In genomic region chr3:46380471-46381215, GRCh38 we compare ENCODE assay signal across 11 cellular contexts. TPM values are rescaled to one million over a fixed set of nuclear protein-coding genes. Genes with fewer than 3 reads are reported as not detected.
DNase-seq lines count a peak whose midpoint lies in the region; ATAC-seq and TF ChIP-seq lines count a peak whose summit lies in the region.
"Had no signal": no experiment of that assay in that cellular context is flagged by ENCODE, and none has a peak within 500 bp of the region (broad histone marks: within the 10 kb centered on the region; RNA-seq: fewer than 3 reads in every experiment).

No MANE protein-coding gene starts in this region.

- H3K4me1 Mint-ChIP-seq in activated CD4-positive, alpha-beta T cell treated with anti-CD3 and anti-CD28 coated beads, Interleukin-2, amount 10 ng/mL, durations not matched to agents 24 days and 14 days = peaks cover 40% of the 10 kb centered on the region
- H3K4me1 Mint-ChIP-seq in activated CD4-positive, alpha-beta T cell treated with anti-CD3 and anti-CD28 coated beads for 36 hours = peaks cover 21% of the 10 kb centered on the region
- peaks cover 46% of the 10 kb centered on the region for H3K4me1 Mint-ChIP-seq in stimulated activated memory B cell treated with anti-CD40 and anti-IgM and Interleukin-4, amounts not matched to agents 10 μg/mL and 1 μg/mL and 100 μg/mL, for 72 hours

- CTCF ChIA-PET in activated CD4-positive, alpha-beta T cell treated with anti-CD3 and anti-CD28 coated beads for 36 hours (lab: Charles Lee) = interaction anchor here (0.6 to 1.3 kb wide), 3 partner anchors 9 to 286 kb away, joined by 4 to 6 read pairs (median 5); partner anchors contain the start of gene CCR5

- H3K9me3 Mint-ChIP-seq in activated CD4-positive, alpha-beta T cell treated with anti-CD3 and anti-CD28 coated beads, Interleukin-2, amount 10 ng/mL, durations not matched to agents 24 days and 14 days = no peaks in the 10 kb centered on the region
- no peaks in the 10 kb centered on the region for H3K9me3 Mint-ChIP-seq in activated CD4-positive, alpha-beta T cell treated with anti-CD3 and anti-CD28 coated beads for 36 hours (ENCODE audit: low read depth)
- H3K9me3 Mint-ChIP-seq in stimulated activated memory B cell treated with anti-CD40 and anti-IgM and Interleukin-4, amounts not matched to agents 10 μg/mL and 1 μg/mL and 100 μg/mL, for 72 hours = no peaks in the 10 kb centered on the region

- TF ChIP-seq CTCF in fibroblast of the aortic adventitia (IDR thresholded peaks at IDR 0.05; ENCODE audit: insufficient read depth, low read length) = no peak

- H3K36me3 Mint-ChIP-seq in activated CD4-positive, alpha-beta T cell treated with anti-CD3 and anti-CD28 coated beads, Interleukin-2, amount 10 ng/mL, durations not matched to agents 24 days and 14 days (ENCODE audit: low read depth) = peaks cover 2% of the 10 kb centered on the region
- H3K36me3 Mint-ChIP-seq in activated CD4-positive, alpha-beta T cell treated with anti-CD3 and anti-CD28 coated beads for 36 hours (ENCODE audit: low read depth) = no peaks in the 10 kb centered on the region
- no peaks in the 10 kb centered on the region for H3K36me3 Mint-ChIP-seq in stimulated activated memory B cell treated with anti-CD40 and anti-IgM and Interleukin-4, amounts not matched to agents 10 μg/mL and 1 μg/mL and 100 μg/mL, for 72 hours

- no peak for ATAC-seq in activated CD4-positive, alpha-beta T cell treated with anti-CD3 and anti-CD28 coated beads for 36 hours
- ATAC-seq in stimulated activated memory B cell treated with anti-CD40 and anti-IgM and Interleukin-4, amounts not matched to agents 10 μg/mL and 1 μg/mL and 100 μg/mL, for 72 hours = no peak
- no peak for ATAC-seq in GM18861 (IDR thresholded peaks at IDR 0.05; ENCODE audit: unreplicated experiment)

- peak overlapping the region; percentile 71 for H3K4me3 Mint-ChIP-seq in activated CD4-positive, alpha-beta T cell treated with anti-CD3 and anti-CD28 coated beads, Interleukin-2, amount 10 ng/mL, durations not matched to agents 24 days and 14 days
- H3K4me3 Mint-ChIP-seq in activated CD4-positive, alpha-beta T cell treated with anti-CD3 and anti-CD28 coated beads for 36 hours = no peak overlapping the region
- no peak overlapping the region for H3K4me3 Mint-ChIP-seq in stimulated activated memory B cell treated with anti-CD40 and anti-IgM and Interleukin-4, amounts not matched to agents 10 μg/mL and 1 μg/mL and 100 μg/mL, for 72 hours

- DNase-seq in activated CD4-positive, alpha-beta T cell treated with anti-CD3 and anti-CD28 coated beads, Interleukin-2, amount 10 ng/mL, durations not matched to agents 24 days and 14 days = peak; percentile 73
- DNase-seq in activated CD4-positive, alpha-beta T cell treated with anti-CD3 and anti-CD28 coated beads for 36 hours = no peak
- DNase-seq in RPMI7951 (ENCODE audit: low read depth) (peak; percentile 46), fibroblast of the aortic adventitia (ENCODE audit: low read depth) (peak; percentile 15), posterior vena cava (ENCODE audit: low spot score) (no peak), COR-L47 (lab: John Stamatoyannopoulos, UW) (no peak)
- DNase-seq: NCI-H2227 treated with DMSO at 0.1 percent for 48 hours had no signal

- H3K4me3 ChIP-seq in fibroblast of the aortic adventitia (ENCODE audit: low read depth, low read length) = no peak overlapping the region

- peak overlapping the region; percentile 70 for H3K27ac Mint-ChIP-seq in activated CD4-positive, alpha-beta T cell treated with anti-CD3 and anti-CD28 coated beads, Interleukin-2, amount 10 ng/mL, durations not matched to agents 24 days and 14 days
- no peak overlapping the region for H3K27ac Mint-ChIP-seq in activated CD4-positive, alpha-beta T cell treated with anti-CD3 and anti-CD28 coated beads for 36 hours
- H3K27ac Mint-ChIP-seq in stimulated activated memory B cell treated with anti-CD40 and anti-IgM and Interleukin-4, amounts not matched to agents 10 μg/mL and 1 μg/mL and 100 μg/mL, for 72 hours = peak overlapping the region; percentile 24

- POLR2A ChIA-PET in activated CD4-positive, alpha-beta T cell treated with anti-CD3 and anti-CD28 coated beads for 36 hours (lab: Charles Lee) = no interaction called here

- H3K27me3 Mint-ChIP-seq in activated CD4-positive, alpha-beta T cell treated with anti-CD3 and anti-CD28 coated beads, Interleukin-2, amount 10 ng/mL, durations not matched to agents 24 days and 14 days = peaks cover 11% of the 10 kb centered on the region
- peaks cover 15% of the 10 kb centered on the region for H3K27me3 Mint-ChIP-seq in activated CD4-positive, alpha-beta T cell treated with anti-CD3 and anti-CD28 coated beads for 36 hours
- no peaks in the 10 kb centered on the region for H3K27me3 Mint-ChIP-seq in stimulated activated memory B cell treated with anti-CD40 and anti-IgM and Interleukin-4, amounts not matched to agents 10 μg/mL and 1 μg/mL and 100 μg/mL, for 72 hours

- intact Hi-C loops in activated CD4-positive, alpha-beta T cell treated with anti-CD3 and anti-CD28 coated beads, Interleukin-2, amount 10 ng/mL, durations not matched to agents 24 days and 14 days (cut with micrococcal nuclease) = no loop called here
- intact Hi-C loops in activated CD4-positive, alpha-beta T cell treated with anti-CD3 and anti-CD28 coated beads for 36 hours (cut with DNase I, micrococcal nuclease) = no loop called here
- intact Hi-C loops in posterior vena cava (cut with DNase I) = no loop called here

RNA-seq across cellular contexts. Expression of gene CCR5, which starts 9.9 kb away (rescaled TPM):
- total RNA-seq in activated CD4-positive, alpha-beta T cell treated with anti-CD3 and anti-CD28 coated beads, Interleukin-2, amount 10 ng/mL, durations not matched to agents 24 days and 14 days = 1.7 and 2.3 TPM in 2 replicates
- under 1 TPM; 0.14 to 0.25 TPM for total RNA-seq in activated CD4-positive, alpha-beta T cell treated with anti-CD3 and anti-CD28 coated beads for 36 hours
- total RNA-seq in RPMI7951 (2014; rRNA removed; shearing (Covaris generic)) = not detected in 2 replicates
- total RNA-seq in fibroblast of the aortic adventitia (ENCODE audit: low replicate concordance) (not detected in 2 replicates), posterior vena cava (1 to 10 TPM; 1.9 to 2.1 TPM)
- total RNA-seq: astrocyte, renal cortical epithelial cell had no signal

RNA-seq across cellular contexts. Expression of gene CCRL2, which starts 26.4 kb away (rescaled TPM):
- 1.7 and 1.9 TPM in 2 replicates for total RNA-seq in activated CD4-positive, alpha-beta T cell treated with anti-CD3 and anti-CD28 coated beads, Interleukin-2, amount 10 ng/mL, durations not matched to agents 24 days and 14 days
- total RNA-seq in activated CD4-positive, alpha-beta T cell treated with anti-CD3 and anti-CD28 coated beads for 36 hours = 1 to 10 TPM; 1.0 to 1.3 TPM
- total RNA-seq in RPMI7951 (2014; rRNA removed; shearing (Covaris generic)) = 2.8 and 6.1 TPM in 2 replicates
- total RNA-seq in fibroblast of the aortic adventitia (ENCODE audit: low replicate concordance) = 0.54 TPM in 1 of 2 replicates, not detected in the other
- total RNA-seq in posterior vena cava = 1 to 10 TPM; 2.0 to 2.4 TPM
- total RNA-seq: astrocyte, renal cortical epithelial cell had no signal

RNA-seq across cellular contexts. Expression of gene CCR2, which starts 26.7 kb away (rescaled TPM):
- total RNA-seq in activated CD4-positive, alpha-beta T cell treated with anti-CD3 and anti-CD28 coated beads, Interleukin-2, amount 10 ng/mL, durations not matched to agents 24 days and 14 days = 6.1 and 6.8 TPM in 2 replicates
- total RNA-seq in activated CD4-positive, alpha-beta T cell treated with anti-CD3 and anti-CD28 coated beads for 36 hours = under 1 TPM in 1 of 2 experiments, not detected in 1; 0.09 TPM
- total RNA-seq in RPMI7951 (2014; rRNA removed; shearing (Covaris generic)) = not detected in 2 replicates
- under 0.01 TPM in 1 of 2 replicates, not detected in the other for total RNA-seq in fibroblast of the aortic adventitia (ENCODE audit: low replicate concordance)
- 1 to 10 TPM; 1.7 to 2.5 TPM for total RNA-seq in posterior vena cava
- total RNA-seq: astrocyte, renal cortical epithelial cell had no signal

Comparison
In these comparisons a context has a peak if more than half of its experiments do, and no peak if none do; other contexts are left out.
1. DNase-seq: peak in activated CD4-positive, alpha-beta T cell treated with anti-CD3 and anti-CD28 coated beads, Interleukin-2, amount 10 ng/mL, durations not matched to agents 24 days and 14 days (single experiment), RPMI7951 (single experiment) and fibroblast of the aortic adventitia (single experiment); none in activated CD4-positive, alpha-beta T cell treated with anti-CD3 and anti-CD28 coated beads for 36 hours (single experiment), posterior vena cava (single experiment) and COR-L47 (single experiment).